Comparison of ENCODE assay signal across 26 cellular contexts in the genomic region with DNA sequence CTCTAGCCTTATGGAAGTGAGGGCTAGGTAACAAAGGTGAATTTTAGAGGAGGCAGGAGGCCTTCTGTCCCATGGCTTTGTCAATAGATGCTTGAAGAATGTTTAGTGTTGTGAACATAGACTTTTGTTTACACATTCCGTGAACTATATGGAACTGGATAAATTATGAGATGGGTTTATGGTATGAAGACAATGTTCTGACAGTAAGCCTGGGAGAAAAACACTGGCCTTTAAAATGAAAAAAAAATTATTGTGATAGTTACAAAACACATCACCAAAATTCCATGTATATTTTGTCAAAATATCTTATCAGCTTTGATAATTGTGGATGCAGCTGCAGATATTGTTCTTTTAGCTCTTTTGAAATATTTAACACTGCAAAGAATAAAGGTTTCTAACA.
"Had no signal": no experiment of that assay in that cellular context is flagged by ENCODE, and none has a peak within 500 bp of the region (broad histone marks: within the 10 kb centered on the region; RNA-seq: fewer than 3 reads in every experiment).

No MANE protein-coding gene starts in this region.

- H2AFZ ChIP-seq: neural progenitor cell, parathyroid adenoma had no signal

- H3K4me3 ChIP-seq: left ventricle myocardium inferior, lung, neural progenitor cell, right atrium auricular region, right lobe of liver, smooth muscle cell, tibial nerve, uterus had no signal

- H3K4me2 ChIP-seq: neural progenitor cell, smooth muscle cell had no signal

- H3K27me3 ChIP-seq: neural progenitor cell, neutrophil, right atrium auricular region, right lobe of liver, tibial nerve, uterus had no signal

- ATAC-seq: natural killer cell; right lobe of liver; stimulated activated memory B cell treated with anti-CD40 and anti-IgM and Interleukin-4, amounts not matched to agents 10 μg/mL and 1 μg/mL and 100 μg/mL, for 72 hours; stimulated activated naive CD8-positive, alpha-beta T cell treated with anti-CD3 and anti-CD28 coated beads, Interleukin-15, amount 100 ng/mL, for 72 hours had no signal

- DNase-seq: hypothalamus; immature natural killer cell; islet precursor cell; left ventricle myocardium inferior; mesendoderm; naive B cell; natural killer cell; nephron progenitor cell; occipital lobe; right lobe of liver; stimulated activated CD4-positive, alpha-beta T cell treated with anti-CD3 and anti-CD28 coated beads, Interleukin-1b, Interleukin-23, amount 100 ng/mL, for 48 hours; stimulated activated CD4-positive, alpha-beta T cell treated with anti-CD3 and anti-CD28 coated beads, Interleukin-2, amount 100 ng/mL, for 48 hours; stimulated activated CD4-positive, alpha-beta T cell treated with anti-CD3 and anti-CD28 coated beads, Interleukin-4, amount 100 ng/mL, for 4 hours; stimulated activated CD8-positive, alpha-beta memory T cell treated with anti-CD3 and anti-CD28 coated beads, Interleukin-4, amount 100 ng/mL, for 48 hours; stimulated activated naive CD4-positive, alpha-beta T cell treated with Interleukin-2 at 50 U/mL for 16 hours; stimulated activated naive CD8-positive, alpha-beta T cell treated with anti-CD3 and anti-CD28 coated beads, Interleukin-15, amount 100 ng/mL, for 72 hours; substantia nigra; uterus had no signal

- H3K79me2 ChIP-seq: parathyroid adenoma had no signal

- H3K36me3 ChIP-seq: left ventricle myocardium inferior, neural progenitor cell, neutrophil, right atrium auricular region, right lobe of liver, tibial nerve, uterus had no signal

- H3K27ac ChIP-seq: left ventricle myocardium inferior, neural progenitor cell, neutrophil, parathyroid adenoma, right atrium auricular region, right lobe of liver, tibial nerve, uterus had no signal

- H3K9ac ChIP-seq: neural progenitor cell, parathyroid adenoma had no signal

- H3K9me3 ChIP-seq: left ventricle myocardium inferior, neutrophil, right atrium auricular region, right lobe of liver, tibial nerve, uterus had no signal

- H3K4me1 ChIP-seq: left ventricle myocardium inferior, parathyroid adenoma, right atrium auricular region, right lobe of liver, uterus had no signal
